ENCODE assay signal across 10 cellular contexts in the genomic region with DNA sequence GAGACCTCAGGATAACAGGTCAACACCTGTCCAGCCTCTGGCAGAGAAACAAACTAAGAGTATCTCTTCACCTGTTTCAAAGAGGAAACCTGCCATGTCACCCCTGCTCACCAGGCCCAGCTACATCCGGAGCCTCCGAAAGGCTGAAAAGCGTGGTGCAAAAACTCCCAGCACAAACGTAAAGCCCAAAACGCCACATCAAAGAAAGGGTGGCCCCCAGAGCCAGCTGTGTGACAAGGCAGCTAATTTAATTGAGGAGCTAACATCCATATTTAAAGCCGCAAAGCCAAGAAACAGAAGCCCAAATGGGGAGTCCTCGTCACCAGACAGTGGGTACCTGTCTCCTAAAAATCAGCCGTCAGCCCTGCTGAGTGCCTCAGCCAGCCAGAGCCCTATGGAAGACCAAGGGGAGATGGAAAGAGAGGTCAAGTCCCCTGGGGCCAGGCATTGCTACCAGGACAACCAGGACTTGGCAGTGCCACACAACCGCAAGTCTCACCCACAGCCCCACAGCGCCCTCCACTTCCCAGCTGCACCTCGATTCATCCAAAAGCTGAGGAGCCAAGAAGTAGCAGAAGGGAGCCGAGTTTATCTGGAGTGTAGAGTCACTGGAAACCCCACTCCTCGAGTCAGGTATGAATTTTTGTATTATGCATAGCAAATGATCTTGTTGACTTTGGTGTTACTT. TPM values are rescaled to one million over a fixed set of nuclear protein-coding genes. Genes with fewer than 3 reads are reported as not detected.
DNase-seq lines count a peak whose midpoint lies in the region; ATAC-seq and TF ChIP-seq lines count a peak whose summit lies in the region.
"Had no signal": no experiment of that assay in that cellular context is flagged by ENCODE, and none has a peak within 500 bp of the region (broad histone marks: within the 10 kb centered on the region; RNA-seq: fewer than 3 reads in every experiment).

No MANE protein-coding gene starts in this region.

- H3K79me1 ChIP-seq in mesendoderm (ENCODE audit: low read length), result no peaks in the 10 kb centered on the region

- 67% methylated on average over 6 of the region's 13 CpGs for WGBS in right lobe of liver (ENCODE audit: insufficient coverage, low coverage, low lambda C conversion rate, missing lambda C conversion rate)
- WGBS in mesendoderm (ENCODE audit: extremely low coverage, insufficient coverage, low lambda C conversion rate), result no CpG with 5 or more reads among the region's 13 CpGs

- H3K79me2 ChIP-seq in mesendoderm (ENCODE audit: control insufficient read depth, insufficient read depth, low read length), result no peaks in the 10 kb centered on the region

- H2BK15ac ChIP-seq in mesendoderm (replicated peaks; ENCODE audit: low read depth), result no peak overlapping the region

- no peak overlapping the region for H3K23ac ChIP-seq in mesendoderm (ENCODE audit: low read length)

- H3K27me3 Mint-ChIP-seq in activated CD8-positive, alpha-beta memory T cell treated with anti-CD3 and anti-CD28 coated beads, Interleukin-2, amount 10 ng/mL, durations not matched to agents 7 days and 5 days, result no peaks in the 10 kb centered on the region

- H3K4me1 Mint-ChIP-seq in activated CD8-positive, alpha-beta memory T cell treated with anti-CD3 and anti-CD28 coated beads, Interleukin-2, amount 10 ng/mL, durations not matched to agents 7 days and 5 days, result peaks cover 32% of the 10 kb centered on the region

- no peak overlapping the region for H3K9ac ChIP-seq in mesendoderm (ENCODE audit: low read length)

- peak overlapping the region; percentile 77 for H3K27ac Mint-ChIP-seq in activated CD8-positive, alpha-beta memory T cell treated with anti-CD3 and anti-CD28 coated beads, Interleukin-2, amount 10 ng/mL, durations not matched to agents 7 days and 5 days

- no peaks in the 10 kb centered on the region for H3K9me3 Mint-ChIP-seq in activated CD8-positive, alpha-beta memory T cell treated with anti-CD3 and anti-CD28 coated beads, Interleukin-2, amount 10 ng/mL, durations not matched to agents 7 days and 5 days (ENCODE audit: low read depth)
- H3K9me3 Mint-ChIP-seq: mesothelial cell of epicardium had no signal

- no peak overlapping the region for H3K18ac ChIP-seq in mesendoderm (ENCODE audit: low read length)

- H3K36me3 Mint-ChIP-seq in activated CD8-positive, alpha-beta memory T cell treated with anti-CD3 and anti-CD28 coated beads, Interleukin-2, amount 10 ng/mL, durations not matched to agents 7 days and 5 days, result no peaks in the 10 kb centered on the region
- H3K36me3 Mint-ChIP-seq: mesothelial cell of epicardium had no signal

- no peak overlapping the region for H3K4me2 ChIP-seq in mesendoderm (ENCODE audit: low read length)

- no peak overlapping the region for H4K5ac ChIP-seq in mesendoderm (ENCODE audit: low read length)

- no peak overlapping the region for H2BK5ac ChIP-seq in mesendoderm (ENCODE audit: low read length)

- H4K8ac ChIP-seq in mesendoderm (ENCODE audit: low read depth, low read length), result no peak overlapping the region

- DNase-seq in RPMI7951 (ENCODE audit: low read depth), result peak; percentile 48
- DNase-seq in activated CD8-positive, alpha-beta memory T cell treated with anti-CD3 and anti-CD28 coated beads, Interleukin-2, amount 10 ng/mL, durations not matched to agents 7 days and 5 days, result peak; percentile 73
- no peak for DNase-seq in foreskin keratinocyte
- DNase-seq in stimulated activated CD8-positive, alpha-beta memory T cell treated with anti-CD3 and anti-CD28 coated beads, Interleukin-12 subunit alpha, Interleukin-12 subunit beta, amount 100 ng/mL, for 4 hours (ENCODE audit: low read depth), result peak; percentile 26
- DNase-seq in NCI-H2029 (lab: John Stamatoyannopoulos, UW), result no peak
- no peak for DNase-seq in right lobe of liver
- no peak for DNase-seq in mesendoderm
- DNase-seq: Calu3 had no signal

- H2AK5ac ChIP-seq in mesendoderm (ENCODE audit: low read length), result no peak overlapping the region

- H3K4me3 ChIP-seq in right lobe of liver (no peak overlapping the region), mesendoderm (ENCODE audit: low read length) (no peak overlapping the region)

- no peaks in the 10 kb centered on the region for H3K36me3 ChIP-seq in right lobe of liver
- no peaks in the 10 kb centered on the region for H3K36me3 ChIP-seq in mesendoderm (ENCODE audit: control insufficient read depth, insufficient read depth, low read length)

- H2BK120ac ChIP-seq in mesendoderm (ENCODE audit: low read depth, low read length), result no peak overlapping the region

- no peak for TF ChIP-seq POLR2A in right lobe of liver (IDR thresholded peaks at IDR 0.05)

- no peak overlapping the region for H3K4me3 Mint-ChIP-seq in activated CD8-positive, alpha-beta memory T cell treated with anti-CD3 and anti-CD28 coated beads, Interleukin-2, amount 10 ng/mL, durations not matched to agents 7 days and 5 days
- H3K4me3 Mint-ChIP-seq: mesothelial cell of epicardium had no signal

- peak; percentile 10 for TF ChIP-seq CTCF in foreskin keratinocyte (conservative IDR thresholded peaks at IDR 0.05)
- no peak for TF ChIP-seq CTCF in right lobe of liver (IDR thresholded peaks at IDR 0.05)

- intact Hi-C loops in right lobe of liver (cut with DNase I), result no loop called here

- ATAC-seq in activated CD8-positive, alpha-beta memory T cell treated with anti-CD3 and anti-CD28 coated beads, Interleukin-2, amount 10 ng/mL, durations not matched to agents 7 days and 5 days, result peak; percentile 62
- ATAC-seq in foreskin keratinocyte (no peak), right lobe of liver (no peak), GM21825 (IDR thresholded peaks at IDR 0.05; ENCODE audit: unreplicated experiment) (no peak)

- H3K27ac ChIP-seq in foreskin keratinocyte (no peak overlapping the region), right lobe of liver (no peak overlapping the region), mesendoderm (ENCODE audit: low read depth, low read length) (no peak overlapping the region)

- H3K27me3 ChIP-seq in foreskin keratinocyte, result no peaks in the 10 kb centered on the region
- H3K27me3 ChIP-seq in right lobe of liver, result no peaks in the 10 kb centered on the region
- H3K27me3 ChIP-seq in mesendoderm (ENCODE audit: insufficient read depth, low read length, poor library complexity), result no peaks in the 10 kb centered on the region

- H3K4me1 ChIP-seq in foreskin keratinocyte, result peaks cover 6% of the 10 kb centered on the region
- H3K4me1 ChIP-seq in right lobe of liver, result no peaks in the 10 kb centered on the region
- H3K4me1 ChIP-seq in mesendoderm (ENCODE audit: control insufficient read depth, low read depth, low read length), result no peaks in the 10 kb centered on the region

- H3K9me3 ChIP-seq in right lobe of liver, result no peaks in the 10 kb centered on the region

- no peak overlapping the region for H3K56ac ChIP-seq in mesendoderm (ENCODE audit: low read length)

- CTCF ChIA-PET in activated CD8-positive, alpha-beta memory T cell treated with anti-CD3 and anti-CD28 coated beads, Interleukin-2, amount 10 ng/mL, durations not matched to agents 7 days and 5 days (lab: Charles Lee), result interaction anchor here (0.9 to 1.3 kb wide), 2 partner anchors 33 to 194 kb away, joined by 3 to 4 read pairs; no protein-coding TSS in a partner anchor

- no peak overlapping the region for H3K4ac ChIP-seq in mesendoderm (ENCODE audit: low read depth, low read length)

RNA-seq across cellular contexts. Expression of a gene that starts 15.1 kb away (rescaled TPM):
- 40.0 and 44.5 TPM in 2 replicates for total RNA-seq in RPMI7951 (2014; rRNA removed; shearing (Covaris generic))
- total RNA-seq in activated CD8-positive, alpha-beta memory T cell treated with anti-CD3 and anti-CD28 coated beads, Interleukin-2, amount 10 ng/mL, durations not matched to agents 7 days and 5 days, result 1 to 10 TPM; 1.5 to 3.7 TPM
- total RNA-seq in foreskin keratinocyte (166 and 202 TPM in 2 replicates), right lobe of liver (10 to 100 TPM in 5 of 6 experiments, 1 to 10 TPM in 1; 7.7 to 81.6 (median 24.8) TPM)
- polyA plus RNA-seq in foreskin keratinocyte, result 58.4 and 88.0 TPM in 2 replicates
- 6.6 TPM for polyA plus RNA-seq in mesendoderm (2013, experiment 1 of 2)
- 6.9 TPM for polyA plus RNA-seq in mesendoderm (2013, experiment 2 of 2)

RNA-seq across cellular contexts. Expression of a gene that starts 31.6 kb away (rescaled TPM):
- 11.5 and 11.8 TPM in 2 replicates for total RNA-seq in RPMI7951 (2014; rRNA removed; shearing (Covaris generic))
- 100 to 1,000 TPM in 1 of 2 experiments, 10 to 100 TPM in 1; 51.7 to 123 TPM for total RNA-seq in activated CD8-positive, alpha-beta memory T cell treated with anti-CD3 and anti-CD28 coated beads, Interleukin-2, amount 10 ng/mL, durations not matched to agents 7 days and 5 days
- total RNA-seq in foreskin keratinocyte (24.3 and 34.4 TPM in 2 replicates), right lobe of liver (10 to 100 TPM in 3 of 6 experiments, 1 to 10 TPM in 3; 6.6 to 16.6 (median 10.4) TPM)
- polyA plus RNA-seq in foreskin keratinocyte, result 10.8 and 12.3 TPM in 2 replicates
- 0.07 TPM for polyA plus RNA-seq in mesendoderm (2013, experiment 1 of 2)
- polyA plus RNA-seq in mesendoderm (2013, experiment 2 of 2), result 0.15 TPM

Comparison
In these comparisons a context has a peak if more than half of its experiments do, and no peak if none do; other contexts are left out.
1. DNase-seq: peak in RPMI7951 (single experiment), activated CD8-positive, alpha-beta memory T cell treated with anti-CD3 and anti-CD28 coated beads, Interleukin-2, amount 10 ng/mL, durations not matched to agents 7 days and 5 days (single experiment) and stimulated activated CD8-positive, alpha-beta memory T cell treated with anti-CD3 and anti-CD28 coated beads, Interleukin-12 subunit alpha, Interleukin-12 subunit beta, amount 100 ng/mL, for 4 hours (single experiment); none in foreskin keratinocyte (0 of 2), NCI-H2029 (single experiment), right lobe of liver (0 of 3) and mesendoderm (single experiment).